ENCODE assay signal across 7 cellular contexts in the genomic region with DNA sequence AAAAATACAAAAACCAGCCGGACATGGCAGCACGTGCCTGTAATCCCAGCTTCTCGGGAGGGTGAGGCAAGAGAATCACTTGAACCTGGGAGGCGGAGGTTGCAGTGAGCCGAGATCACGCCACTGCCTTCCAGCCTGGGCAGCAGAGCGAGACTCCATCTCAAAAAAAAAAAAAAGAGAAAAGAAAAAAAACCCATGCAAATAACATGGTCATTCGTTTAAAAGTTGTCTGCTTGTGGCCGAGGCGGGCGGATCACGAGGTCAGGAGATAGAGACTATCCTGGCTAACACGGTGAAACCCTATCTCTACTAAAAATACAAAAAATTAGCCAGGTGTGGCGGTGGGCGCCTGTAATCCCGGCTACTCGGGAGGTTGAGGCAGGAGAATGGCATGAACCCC. TPM values are rescaled to one million over a fixed set of nuclear protein-coding genes. Genes with fewer than 3 reads are reported as not detected.
DNase-seq lines count a peak whose midpoint lies in the region; ATAC-seq and TF ChIP-seq lines count a peak whose summit lies in the region.
"Not testable (repeated sequence)": the region's sequence is repeated elsewhere in the genome, so short reads cannot be mapped to it uniquely, and the experiment has no call there.

No MANE protein-coding gene starts in this region.

- H3K27ac ChIP-seq in CD4-positive, CD25-positive, alpha-beta regulatory T cell (ENCODE audit: insufficient read depth, low read length, poor library complexity, severe bottlenecking): not testable (repeated sequence)
- peak overlapping the region; percentile 28; the same call in 1 of the 2 replicates for H3K27ac ChIP-seq in RWPE1
- peak overlapping the region in 3 of 4 donors; percentile 66 to 80 (median 78) for H3K27ac ChIP-seq in gastroesophageal sphincter

- H3K27me3 Mint-ChIP-seq in CD4-positive, CD25-positive, alpha-beta regulatory T cell; activated CD4-positive, alpha-beta T cell treated with anti-CD3 and anti-CD28 coated beads, Interleukin-2, amount 10 ng/mL, durations not matched to agents 7 days and 5 days; naive thymus-derived CD8-positive, alpha-beta T cell; stimulated activated memory B cell treated with anti-CD40 and anti-IgM and Interleukin-4, amounts not matched to agents 10 μg/mL and 1 μg/mL and 100 μg/mL, for 72 hours: not testable (repeated sequence)

- DNase-seq in CD4-positive, CD25-positive, alpha-beta regulatory T cell; RWPE1 (ENCODE audit: low spot score); activated CD4-positive, alpha-beta T cell treated with anti-CD3 and anti-CD28 coated beads, Interleukin-2, amount 10 ng/mL, durations not matched to agents 7 days and 5 days; naive thymus-derived CD8-positive, alpha-beta T cell: not testable (repeated sequence)

- not testable (repeated sequence) for H3K9me3 Mint-ChIP-seq in CD4-positive, CD25-positive, alpha-beta regulatory T cell; activated CD4-positive, alpha-beta T cell treated with anti-CD3 and anti-CD28 coated beads, Interleukin-2, amount 10 ng/mL, durations not matched to agents 7 days and 5 days; naive thymus-derived CD8-positive, alpha-beta T cell; stimulated activated memory B cell treated with anti-CD40 and anti-IgM and Interleukin-4, amounts not matched to agents 10 μg/mL and 1 μg/mL and 100 μg/mL, for 72 hours

- not testable (repeated sequence) for TF ChIP-seq POLR2A in gastroesophageal sphincter (IDR thresholded peaks at IDR 0.05)

- CTCF ChIA-PET in RWPE1 (lab: Yijun Ruan, JAX): interaction anchor here (1.0 kb wide), 1 partner anchor 34 kb away, joined by 5 read pairs; no protein-coding TSS in a partner anchor
- CTCF ChIA-PET in activated CD4-positive, alpha-beta T cell treated with anti-CD3 and anti-CD28 coated beads, Interleukin-2, amount 10 ng/mL, durations not matched to agents 7 days and 5 days (lab: Charles Lee): interaction anchor here (0.7 kb wide), 1 partner anchor 139 kb away, joined by 3 read pairs; no protein-coding TSS in a partner anchor

- POLR2A ChIA-PET in RWPE1 (lab: Yijun Ruan, JAX; ENCODE audit: low non-redundant PET); activated CD4-positive, alpha-beta T cell treated with anti-CD3 and anti-CD28 coated beads, Interleukin-2, amount 10 ng/mL, durations not matched to agents 7 days and 5 days (lab: Charles Lee): not testable (repeated sequence)
- POLR2A ChIA-PET in naive thymus-derived CD8-positive, alpha-beta T cell (lab: Charles Lee): interaction anchor here (0.6 to 1.3 kb wide), 2 partner anchors 19 to 21 kb away, joined by 5 to 6 read pairs; a partner anchor contains a TSS

- not testable (repeated sequence) for H3K9me3 ChIP-seq in CD4-positive, CD25-positive, alpha-beta regulatory T cell (ENCODE audit: control insufficient read depth in 2 of 2, low read length in 2 of 2); gastroesophageal sphincter

- not testable (repeated sequence) for H3K4me1 ChIP-seq in CD4-positive, CD25-positive, alpha-beta regulatory T cell (ENCODE audit: control insufficient read depth, insufficient read depth, low read length, poor library complexity, severe bottlenecking)
- H3K4me1 ChIP-seq in gastroesophageal sphincter: peaks cover 3 to 77% (median 21%) of the 10 kb centered on the region in 3 donors

- H3K4me3 Mint-ChIP-seq in CD4-positive, CD25-positive, alpha-beta regulatory T cell; activated CD4-positive, alpha-beta T cell treated with anti-CD3 and anti-CD28 coated beads, Interleukin-2, amount 10 ng/mL, durations not matched to agents 7 days and 5 days: not testable (repeated sequence)
- peak overlapping the region in 8 of 10 donors; percentile 49 to 80 (median 70) for H3K4me3 Mint-ChIP-seq in naive thymus-derived CD8-positive, alpha-beta T cell
- peak overlapping the region; percentile 74 for H3K4me3 Mint-ChIP-seq in stimulated activated memory B cell treated with anti-CD40 and anti-IgM and Interleukin-4, amounts not matched to agents 10 μg/mL and 1 μg/mL and 100 μg/mL, for 72 hours

- peaks cover 0 to 24% (median 18%) of the 10 kb centered on the region in 4 donors for H3K4me1 Mint-ChIP-seq in CD4-positive, CD25-positive, alpha-beta regulatory T cell
- peaks cover 33% of the 10 kb centered on the region for H3K4me1 Mint-ChIP-seq in activated CD4-positive, alpha-beta T cell treated with anti-CD3 and anti-CD28 coated beads, Interleukin-2, amount 10 ng/mL, durations not matched to agents 7 days and 5 days
- peaks cover 22 to 41% (median 39%) of the 10 kb centered on the region in 4 donors for H3K4me1 Mint-ChIP-seq in naive thymus-derived CD8-positive, alpha-beta T cell
- H3K4me1 Mint-ChIP-seq in stimulated activated memory B cell treated with anti-CD40 and anti-IgM and Interleukin-4, amounts not matched to agents 10 μg/mL and 1 μg/mL and 100 μg/mL, for 72 hours: peaks cover 28% of the 10 kb centered on the region

- H3K36me3 ChIP-seq in CD4-positive, CD25-positive, alpha-beta regulatory T cell (ENCODE audit: control insufficient read depth, insufficient read depth, low read length): peaks cover 12% of the 10 kb centered on the region
- peaks cover 0 to 15% of the 10 kb centered on the region in 2 donors for H3K36me3 ChIP-seq in gastroesophageal sphincter

- not testable (repeated sequence) for H3K27me3 ChIP-seq in CD4-positive, CD25-positive, alpha-beta regulatory T cell (ENCODE audit: control insufficient read depth, insufficient read depth, low read length); gastroesophageal sphincter

- H3K4me3 ChIP-seq in CD4-positive, CD25-positive, alpha-beta regulatory T cell (ENCODE audit: low read depth, low read length); gastroesophageal sphincter: not testable (repeated sequence)

- not testable (repeated sequence) for ATAC-seq in CD4-positive, CD25-positive, alpha-beta regulatory T cell (ENCODE audit: low read depth in 2 of 2); gastroesophageal sphincter; naive thymus-derived CD8-positive, alpha-beta T cell
- peak; percentile 47 for ATAC-seq in GM19438 (IDR thresholded peaks at IDR 0.05; ENCODE audit: low read depth, unreplicated experiment)
- ATAC-seq in stimulated activated memory B cell treated with anti-CD40 and anti-IgM and Interleukin-4, amounts not matched to agents 10 μg/mL and 1 μg/mL and 100 μg/mL, for 72 hours: peak; percentile 77

- not testable (repeated sequence) for TF ChIP-seq CTCF in RWPE1 (conservative IDR thresholded peaks at IDR 0.05; ENCODE audit: low read depth); gastroesophageal sphincter (IDR thresholded peaks at IDR 0.05)

- peak overlapping the region in 2 of 3 donors; percentile 57 to 65 for H3K27ac Mint-ChIP-seq in CD4-positive, CD25-positive, alpha-beta regulatory T cell
- peak overlapping the region; percentile 82 for H3K27ac Mint-ChIP-seq in activated CD4-positive, alpha-beta T cell treated with anti-CD3 and anti-CD28 coated beads, Interleukin-2, amount 10 ng/mL, durations not matched to agents 7 days and 5 days
- peak overlapping the region; percentile 41 to 99 (median 94) for H3K27ac Mint-ChIP-seq in naive thymus-derived CD8-positive, alpha-beta T cell
- peak overlapping the region; percentile 90 for H3K27ac Mint-ChIP-seq in stimulated activated memory B cell treated with anti-CD40 and anti-IgM and Interleukin-4, amounts not matched to agents 10 μg/mL and 1 μg/mL and 100 μg/mL, for 72 hours

- 80 to 83% methylated on average over 2 to 13 of the region's 17 CpGs for WGBS in gastroesophageal sphincter (ENCODE audit: low coverage in 1 of 2), 2 donors

- not testable (repeated sequence) for TF ChIP-seq EP300 in gastroesophageal sphincter (IDR thresholded peaks at IDR 0.05)

- peaks cover 19% of the 10 kb centered on the region for H3K36me3 Mint-ChIP-seq in CD4-positive, CD25-positive, alpha-beta regulatory T cell
- H3K36me3 Mint-ChIP-seq in activated CD4-positive, alpha-beta T cell treated with anti-CD3 and anti-CD28 coated beads, Interleukin-2, amount 10 ng/mL, durations not matched to agents 7 days and 5 days (ENCODE audit: low read depth): peaks cover 27% of the 10 kb centered on the region
- H3K36me3 Mint-ChIP-seq in naive thymus-derived CD8-positive, alpha-beta T cell: peaks cover 0 to 36% (median 10%) of the 10 kb centered on the region in 3 donors
- H3K36me3 Mint-ChIP-seq in stimulated activated memory B cell treated with anti-CD40 and anti-IgM and Interleukin-4, amounts not matched to agents 10 μg/mL and 1 μg/mL and 100 μg/mL, for 72 hours: peaks cover 34% of the 10 kb centered on the region

RNA-seq across cellular contexts. Expression of a gene that starts 20.8 kb away (rescaled TPM):
- 4.5 TPM for total RNA-seq in CD4-positive, CD25-positive, alpha-beta regulatory T cell
- 1 to 10 TPM; 2.7 to 4.5 (median 3.5) TPM for polyA plus RNA-seq in CD4-positive, CD25-positive, alpha-beta regulatory T cell
- 1 to 10 TPM; 3.5 TPM for total RNA-seq in activated CD4-positive, alpha-beta T cell treated with anti-CD3 and anti-CD28 coated beads, Interleukin-2, amount 10 ng/mL, durations not matched to agents 7 days and 5 days
- total RNA-seq in gastroesophageal sphincter: 10 to 100 TPM in 2 of 4 donors, 1 to 10 TPM in 2; 7.0 to 11.5 (median 10.5) TPM
- total RNA-seq in naive thymus-derived CD8-positive, alpha-beta T cell: 1 to 10 TPM; 3.2 to 4.3 TPM
- 10 to 100 TPM in 1 of 3 donors, 1 to 10 TPM in 2; 8.2 to 10.5 (median 9.2) TPM for polyA plus RNA-seq in naive thymus-derived CD8-positive, alpha-beta T cell

RNA-seq across cellular contexts. Expression of a gene that starts 28.6 kb away (rescaled TPM):
- total RNA-seq in CD4-positive, CD25-positive, alpha-beta regulatory T cell: 12.1 TPM
- 1 to 10 TPM; 1.1 to 1.6 (median 1.4) TPM for polyA plus RNA-seq in CD4-positive, CD25-positive, alpha-beta regulatory T cell
- 10 to 100 TPM; 17.1 to 17.9 TPM for total RNA-seq in activated CD4-positive, alpha-beta T cell treated with anti-CD3 and anti-CD28 coated beads, Interleukin-2, amount 10 ng/mL, durations not matched to agents 7 days and 5 days
- total RNA-seq in gastroesophageal sphincter: 1 to 10 TPM; 4.4 to 9.3 (median 5.5) TPM
- 1 to 10 TPM; 8.8 to 9.2 TPM for total RNA-seq in naive thymus-derived CD8-positive, alpha-beta T cell
- polyA plus RNA-seq in naive thymus-derived CD8-positive, alpha-beta T cell: 1 to 10 TPM in 2 of 3 donors, under 1 TPM in 1; 0.73 to 2.2 (median 1.1) TPM
